ENCODE assay signal across 8 cellular contexts in genomic region chr3:33883538-33884203, GRCh38.
A peak's percentile ranks its signal among the peaks of the same experiment; 100 is the strongest.
DNase-seq lines count a peak whose midpoint lies in the region; ATAC-seq and TF ChIP-seq lines count a peak whose summit lies in the region.

No MANE protein-coding gene starts in this region.

- peak; percentile 40 for ATAC-seq in GM21529 (IDR thresholded peaks at IDR 0.05; ENCODE audit: unreplicated experiment)
- no peak for ATAC-seq in HG03565 (IDR thresholded peaks at IDR 0.05; ENCODE audit: unreplicated experiment)

- no peak for TF ChIP-seq POLR2A in testis (IDR thresholded peaks at IDR 0.05)

- no peak overlapping the region for H3K27ac Mint-ChIP-seq in Caco-2 (ENCODE audit: unreplicated experiment)

- H3K27me3 ChIP-seq in Caco-2 (replicated peaks; ENCODE audit: control insufficient read depth, insufficient read depth, low read length) (no peaks in the 10 kb centered on the region; the same call in 1 of the 2 replicates), brain microvascular endothelial cell (replicated peaks) (no peaks in the 10 kb centered on the region), kidney epithelial cell (ENCODE audit: control insufficient read depth, insufficient read depth, low read length) (no peaks in the 10 kb centered on the region), testis (no peaks in the 10 kb centered on the region)

- DNase-seq in Caco-2: peak in 1 of 2 experiments; percentile 48
- DNase-seq in NCI-H345 treated with DMSO at 0.1 percent for 48 hours (lab: John Stamatoyannopoulos, UW; ENCODE audit: unreplicated experiment): peak; percentile 34
- DNase-seq in brain microvascular endothelial cell: peak; percentile 49
- peak; percentile 9 for DNase-seq in kidney epithelial cell (ENCODE audit: low read depth)
- DNase-seq in testis: no peak
- no peak for DNase-seq in NCI-H1048 (lab: John Stamatoyannopoulos, UW)

- in situ Hi-C loops in brain microvascular endothelial cell (cut with HindIII; ENCODE audit: low pct_ligation_motif_present, low sequenced_read_pairs): no loop called here

- peaks cover 6% of the 10 kb centered on the region for H3K36me3 Mint-ChIP-seq in Caco-2 (ENCODE audit: insufficient read depth, unreplicated experiment)

- H3K36me3 ChIP-seq in Caco-2 (ENCODE audit: control insufficient read depth, insufficient read depth, low read length) (no peaks in the 10 kb centered on the region), brain microvascular endothelial cell (replicated peaks) (no peaks in the 10 kb centered on the region), kidney epithelial cell (ENCODE audit: control insufficient read depth, insufficient read depth, low read length) (no peaks in the 10 kb centered on the region), testis (ENCODE audit: low read depth, missing control alignments) (no peaks in the 10 kb centered on the region)

- H3K9me3 ChIP-seq in Caco-2 (no peaks in the 10 kb centered on the region), testis (no peaks in the 10 kb centered on the region)

- no TSS peak for BruUV-seq in Caco-2 (replicated peaks; lab: Mats Ljungman, UMichigan)

- POLR2A ChIA-PET in Caco-2 (lab: Charles Lee): no interaction called here

- H3K4me3 ChIP-seq in Caco-2 (ENCODE audit: low read depth, low read length) (no peak overlapping the region), brain microvascular endothelial cell (ENCODE audit: low read depth, low read length) (peak overlapping the region; percentile 34), kidney epithelial cell (ENCODE audit: low read depth, low read length) (no peak overlapping the region), testis (peak overlapping the region in 1 of 2 donors; percentile 15)

- WGBS in testis, 2 donors: 5 to 12% methylated on average over 9 of the region's 9 CpGs

- H3K4me1 ChIP-seq in Caco-2 (no peaks in the 10 kb centered on the region), testis (no peaks in the 10 kb centered on the region)

- H3K27ac ChIP-seq in brain microvascular endothelial cell (no peak overlapping the region), testis (no peak overlapping the region)

- peaks cover 9% of the 10 kb centered on the region for H3K27me3 Mint-ChIP-seq in Caco-2 (ENCODE audit: insufficient read depth, unreplicated experiment)

- H3K4me1 Mint-ChIP-seq in Caco-2 (ENCODE audit: low read depth, unreplicated experiment): no peaks in the 10 kb centered on the region

- H3K4me3 Mint-ChIP-seq in Caco-2 (ENCODE audit: unreplicated experiment): no peak overlapping the region

- H3K9me3 Mint-ChIP-seq in Caco-2 (ENCODE audit: unreplicated experiment): no peaks in the 10 kb centered on the region

- CTCF ChIA-PET in Caco-2 (lab: Charles Lee): interaction anchor here (0.5 to 2.0 kb wide), 8 partner anchors 97 to 800 kb away, joined by 3 to 13 read pairs (median 4); no protein-coding TSS in a partner anchor

- peak; percentile 58 to 72 for TF ChIP-seq CTCF in Caco-2 (IDR thresholded peaks at IDR 0.05; ENCODE audit: insufficient read depth in 1 of 2, low read depth in 1 of 2, low read length in 1 of 2, severe bottlenecking in 1 of 2, unreplicated experiment in 1 of 2)
- peak; percentile 55 for TF ChIP-seq CTCF in brain microvascular endothelial cell (IDR thresholded peaks at IDR 0.05; ENCODE audit: low read depth, low read length, missing control alignments)
- peak; percentile 63 for TF ChIP-seq CTCF in kidney epithelial cell (IDR thresholded peaks at IDR 0.05; ENCODE audit: insufficient read depth, low read length, poor library complexity, severe bottlenecking)
- TF ChIP-seq CTCF in testis (IDR thresholded peaks at IDR 0.05): peak; percentile 70 to 91 (median 70)

- intact Hi-C loops in Caco-2 (cut with micrococcal nuclease; ENCODE audit: unreplicated experiment): loop anchor here (1.0 to 5.0 kb wide), 6 partner anchors 74 to 801 kb away; no protein-coding TSS in a partner anchor
- intact Hi-C loops in testis (cut with DNase I; ENCODE audit: low total_unique reads): loop anchor here (10.0 kb wide), 1 partner anchor 801 kb away; no protein-coding TSS in a partner anchor

Comparison
In these comparisons a context has a peak if more than half of its experiments do, and no peak if none do; other contexts are left out.
1. DNase-seq: peak in NCI-H345 treated with DMSO at 0.1 percent for 48 hours (single experiment), brain microvascular endothelial cell (single experiment) and kidney epithelial cell (single experiment); none in testis (single experiment) and NCI-H1048 (single experiment).
2. Peak in every context shown above with its lines, with median percentiles within 50 percentile points of each other: CTCF ChIP-seq.